ENCODE assay signal across 1 cellular context in the genomic region with DNA sequence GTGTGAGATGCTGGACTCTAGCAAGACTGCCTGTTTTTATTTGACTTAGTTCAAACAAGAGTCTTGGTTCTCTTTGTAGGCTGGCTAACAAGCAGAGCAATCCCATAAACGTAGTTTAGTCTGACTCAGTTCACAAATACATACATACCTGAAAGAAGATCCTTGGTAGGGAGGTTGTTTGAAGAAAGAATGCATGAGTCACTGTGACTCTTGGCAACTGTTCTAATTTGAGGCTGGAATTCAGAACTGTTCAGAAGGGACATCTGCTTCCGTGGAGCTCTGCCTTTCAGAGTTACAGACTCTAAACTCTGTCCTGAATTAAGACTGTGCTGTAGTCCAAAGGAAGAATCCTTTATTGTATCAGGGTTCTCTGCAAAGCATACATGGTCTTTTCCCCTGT.
TF ChIP-seq lines count a peak whose summit lies in the region.

No MANE protein-coding gene starts in this region.

TF ChIP-seq in HCT116, 20 proteins besides CTCF, POLR2A, EP300 and RAD21 (continued from another document):
- TF ChIP-seq ZBTB33 (IDR thresholded peaks at IDR 0.05; ENCODE audit: extremely low read depth, insufficient replicate concordance, low read length) (no peak), EZH2 (IDR thresholded peaks at IDR 0.05) (no peak), ELF1 (IDR thresholded peaks at IDR 0.05; ENCODE audit: borderline replicate concordance, low read depth) (no peak), EGR1 (IDR thresholded peaks at IDR 0.05; ENCODE audit: low read depth) (no peak; the same call in 1 of the 2 replicates), FOSL1 (IDR thresholded peaks at IDR 0.05; ENCODE audit: low read depth) (peak; percentile 95), POLR2AphosphoS5 (IDR thresholded peaks at IDR 0.05; ENCODE audit: low read depth, low read length) (peak; percentile 51; the same call in 1 of the 2 replicates), YY1 (IDR thresholded peaks at IDR 0.05; ENCODE audit: extremely low read depth, insufficient replicate concordance, low read depth, low read length) (no peak), SIN3A (IDR thresholded peaks at IDR 0.05; ENCODE audit: low read depth) (peak; percentile 53; the same call in 1 of the 2 replicates)
- TF ChIP-seq, protein P1, sequence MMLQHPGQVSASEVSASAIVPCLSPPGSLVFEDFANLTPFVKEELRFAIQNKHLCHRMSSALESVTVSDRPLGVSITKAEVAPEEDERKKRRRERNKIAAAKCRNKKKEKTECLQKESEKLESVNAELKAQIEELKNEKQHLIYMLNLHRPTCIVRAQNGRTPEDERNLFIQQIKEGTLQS (IDR thresholded peaks at IDR 0.05) = 0 out of 2 replicates have a peak, but pooled peaks have one; percentile 4
